In the genomic region with DNA sequence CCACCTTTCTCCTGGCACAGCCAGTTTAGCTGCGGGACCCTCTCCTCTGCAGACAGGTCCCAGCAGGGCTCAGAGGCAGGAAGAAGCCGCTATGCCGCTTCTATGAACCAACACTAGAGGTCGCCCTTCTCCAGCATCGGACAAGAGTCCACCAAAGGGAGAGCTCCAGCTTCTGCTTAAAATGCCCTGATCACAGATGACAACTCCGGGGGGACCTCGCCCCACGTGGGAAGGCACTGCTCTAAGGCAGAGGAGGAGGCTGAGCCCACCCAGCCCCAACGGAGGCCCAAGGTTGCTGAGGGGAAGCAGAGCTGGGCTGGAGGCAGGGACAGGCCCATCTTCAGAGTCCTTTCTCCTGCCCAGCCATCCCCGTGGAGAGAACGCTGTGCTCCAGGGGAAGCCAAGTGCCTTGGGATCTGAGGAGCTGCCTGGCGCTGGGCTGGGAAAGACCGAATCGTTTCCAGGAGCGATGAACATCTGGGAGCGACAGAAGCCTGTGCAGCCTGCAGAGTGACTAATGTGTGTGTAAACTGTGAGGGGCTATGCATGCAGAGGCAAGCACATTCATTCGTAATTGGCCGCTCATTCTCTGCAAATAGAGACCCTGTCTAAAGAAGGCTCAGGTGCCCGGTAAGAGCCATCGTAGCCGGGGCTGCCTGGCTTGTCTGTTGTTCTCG, we compare ENCODE assay signal across 1 cellular context.
A peak's percentile ranks its signal among the peaks of the same experiment; 100 is the strongest.
TF ChIP-seq lines count a peak whose summit lies in the region.

No MANE protein-coding gene starts in this region.

TF ChIP-seq in HepG2, 621 proteins besides CTCF, POLR2A, EP300 and RAD21 (continued from another document and continues in another):
- TF ChIP-seq ZNF564 (CRISPR knock-in tag; IDR thresholded peaks at IDR 0.05) (no peak), IRF2 (CRISPR knock-in tag; IDR thresholded peaks at IDR 0.05) (peak; percentile 24; the same call in 1 of the 2 replicates), KLF9 (CRISPR knock-in tag; IDR thresholded peaks at IDR 0.05; ENCODE audit: low read depth) (no peak), XBP1 (CRISPR knock-in tag; IDR thresholded peaks at IDR 0.05) (no peak), NBN (conservative IDR thresholded peaks at IDR 0.05) (no peak), ZNF510 (CRISPR knock-in tag; IDR thresholded peaks at IDR 0.05; ENCODE audit: low read depth) (no peak), ETV5 (CRISPR knock-in tag; IDR thresholded peaks at IDR 0.05; ENCODE audit: borderline replicate concordance) (0 out of 2 replicates have a peak, but pooled peaks have one; percentile 18), ZNF256 (CRISPR knock-in tag; conservative IDR thresholded peaks at IDR 0.05) (no peak), ZNF432 (CRISPR knock-in tag; IDR thresholded peaks at IDR 0.05; ENCODE audit: borderline replicate concordance) (no peak), ZNF781 (CRISPR knock-in tag; IDR thresholded peaks at IDR 0.05; ENCODE audit: borderline replicate concordance, not compliant biosample characterization) (no peak), ZNF337 (CRISPR knock-in tag; IDR thresholded peaks at IDR 0.05; ENCODE audit: borderline replicate concordance, low read depth) (no peak), ZNF605 (CRISPR knock-in tag; IDR thresholded peaks at IDR 0.05) (peak; percentile 66; the same call in 1 of the 2 replicates), THYN1 (CRISPR knock-in tag; IDR thresholded peaks at IDR 0.05; ENCODE audit: borderline replicate concordance, low read depth) (no peak), PCBP1 (IDR thresholded peaks at IDR 0.05; ENCODE audit: borderline replicate concordance, low read depth, low read length) (no peak), THAP8 (CRISPR knock-in tag; IDR thresholded peaks at IDR 0.05; ENCODE audit: borderline replicate concordance) (no peak), HOXA3 (CRISPR knock-in tag; IDR thresholded peaks at IDR 0.05) (peak; percentile 30; the same call in 1 of the 2 replicates), MEIS1 (CRISPR knock-in tag; IDR thresholded peaks at IDR 0.05; ENCODE audit: borderline replicate concordance) (no peak), TFDP2 (CRISPR knock-in tag; IDR thresholded peaks at IDR 0.05) (no peak), RBFOX2 (IDR thresholded peaks at IDR 0.05; ENCODE audit: low read depth, low read length) (no peak), ZNF260 (CRISPR knock-in tag; IDR thresholded peaks at IDR 0.05; ENCODE audit: borderline replicate concordance, low read depth) (no peak), CENPBD1 (CRISPR knock-in tag; IDR thresholded peaks at IDR 0.05; ENCODE audit: borderline replicate concordance, low read depth) (no peak), ZNF607 (CRISPR knock-in tag; IDR thresholded peaks at IDR 0.05; ENCODE audit: borderline replicate concordance) (no peak), ZBTB25 (CRISPR knock-in tag; IDR thresholded peaks at IDR 0.05) (no peak), ZNF749 (CRISPR knock-in tag; IDR thresholded peaks at IDR 0.05; ENCODE audit: borderline replicate concordance) (no peak), ZNF367 (CRISPR knock-in tag; IDR thresholded peaks at IDR 0.05; ENCODE audit: borderline replicate concordance) (no peak), ELK4 (CRISPR knock-in tag; IDR thresholded peaks at IDR 0.05; ENCODE audit: borderline replicate concordance) (no peak), MED8 (CRISPR knock-in tag; IDR thresholded peaks at IDR 0.05; ENCODE audit: insufficient replicate concordance) (no peak), CBX1 (IDR thresholded peaks at IDR 0.05; ENCODE audit: low read depth) (no peak), SOX5 (CRISPR knock-in tag; IDR thresholded peaks at IDR 0.05; ENCODE audit: borderline replicate concordance) (no peak), ZNF275 (CRISPR knock-in tag; IDR thresholded peaks at IDR 0.05; ENCODE audit: borderline replicate concordance) (no peak), ZNF496 (CRISPR knock-in tag; IDR thresholded peaks at IDR 0.05; ENCODE audit: insufficient replicate concordance) (no peak), MYC (CRISPR knock-in tag; IDR thresholded peaks at IDR 0.05; ENCODE audit: borderline replicate concordance) (peak; percentile 55; the same call in 1 of the 2 replicates), SKI (IDR thresholded peaks at IDR 0.05; ENCODE audit: partially characterized antibody) (no peak), ZNF235 (CRISPR knock-in tag; IDR thresholded peaks at IDR 0.05; ENCODE audit: borderline replicate concordance) (no peak), PAF1 (CRISPR knock-in tag; IDR thresholded peaks at IDR 0.05) (no peak), ZNF10 (CRISPR knock-in tag; IDR thresholded peaks at IDR 0.05; ENCODE audit: borderline replicate concordance, low read depth) (no peak), ZNF619 (CRISPR knock-in tag; IDR thresholded peaks at IDR 0.05) (peak; percentile 63; the same call in 1 of the 2 replicates), ZNF160 (CRISPR knock-in tag; IDR thresholded peaks at IDR 0.05) (no peak), ZNF598 (CRISPR knock-in tag; IDR thresholded peaks at IDR 0.05; ENCODE audit: borderline replicate concordance) (no peak), LCORL (IDR thresholded peaks at IDR 0.05) (no peak), LCORL (CRISPR knock-in tag; IDR thresholded peaks at IDR 0.05) (peak; percentile 61; the same call in 1 of the 2 replicates), FOXO1 (CRISPR knock-in tag; IDR thresholded peaks at IDR 0.05) (no peak), SRSF4 (IDR thresholded peaks at IDR 0.05; ENCODE audit: low read depth, low read length, poor library complexity, severe bottlenecking) (no peak), ZNF292 (CRISPR knock-in tag; IDR thresholded peaks at IDR 0.05; ENCODE audit: borderline replicate concordance, low read depth) (peak; percentile 35; the same call in 1 of the 2 replicates)
- TF ChIP-seq, protein P1, sequence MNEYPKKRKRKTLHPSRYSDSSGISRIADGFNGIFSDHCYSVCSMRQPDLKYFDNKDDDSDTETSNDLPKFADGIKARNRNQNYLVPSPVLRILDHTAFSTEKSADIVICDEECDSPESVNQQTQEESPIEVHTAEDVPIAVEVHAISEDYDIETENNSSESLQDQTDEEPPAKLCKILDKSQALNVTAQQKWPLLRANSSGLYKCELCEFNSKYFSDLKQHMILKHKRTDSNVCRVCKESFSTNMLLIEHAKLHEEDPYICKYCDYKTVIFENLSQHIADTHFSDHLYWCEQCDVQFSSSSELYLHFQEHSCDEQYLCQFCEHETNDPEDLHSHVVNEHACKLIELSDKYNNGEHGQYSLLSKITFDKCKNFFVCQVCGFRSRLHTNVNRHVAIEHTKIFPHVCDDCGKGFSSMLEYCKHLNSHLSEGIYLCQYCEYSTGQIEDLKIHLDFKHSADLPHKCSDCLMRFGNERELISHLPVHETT (CRISPR knock-in tag; conservative IDR thresholded peaks at IDR 0.05): no peak
- TF ChIP-seq, protein P2, sequence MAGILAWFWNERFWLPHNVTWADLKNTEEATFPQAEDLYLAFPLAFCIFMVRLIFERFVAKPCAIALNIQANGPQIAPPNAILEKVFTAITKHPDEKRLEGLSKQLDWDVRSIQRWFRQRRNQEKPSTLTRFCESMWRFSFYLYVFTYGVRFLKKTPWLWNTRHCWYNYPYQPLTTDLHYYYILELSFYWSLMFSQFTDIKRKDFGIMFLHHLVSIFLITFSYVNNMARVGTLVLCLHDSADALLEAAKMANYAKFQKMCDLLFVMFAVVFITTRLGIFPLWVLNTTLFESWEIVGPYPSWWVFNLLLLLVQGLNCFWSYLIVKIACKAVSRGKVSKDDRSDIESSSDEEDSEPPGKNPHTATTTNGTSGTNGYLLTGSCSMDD (CRISPR knock-in tag; IDR thresholded peaks at IDR 0.05): no peak
- TF ChIP-seq, protein P3, sequence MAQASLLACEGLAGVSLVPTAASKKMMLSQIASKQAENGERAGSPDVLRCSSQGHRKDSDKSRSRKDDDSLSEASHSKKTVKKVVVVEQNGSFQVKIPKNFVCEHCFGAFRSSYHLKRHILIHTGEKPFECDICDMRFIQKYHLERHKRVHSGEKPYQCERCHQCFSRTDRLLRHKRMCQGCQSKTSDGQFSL (CRISPR knock-in tag; IDR thresholded peaks at IDR 0.05): no peak
- TF ChIP-seq, protein P4, sequence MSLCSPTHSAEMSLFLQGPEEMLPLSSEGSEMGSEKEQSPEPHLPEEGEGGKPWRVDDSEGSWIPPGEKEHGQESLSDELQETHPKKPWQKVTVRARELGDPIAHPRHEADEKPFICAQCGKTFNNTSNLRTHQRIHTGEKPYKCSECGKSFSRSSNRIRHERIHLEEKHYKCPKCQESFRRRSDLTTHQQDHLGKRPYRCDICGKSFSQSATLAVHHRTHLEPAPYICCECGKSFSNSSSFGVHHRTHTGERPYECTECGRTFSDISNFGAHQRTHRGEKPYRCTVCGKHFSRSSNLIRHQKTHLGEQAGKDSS (CRISPR knock-in tag; IDR thresholded peaks at IDR 0.05; ENCODE audit: borderline replicate concordance, low read depth): no peak; the same call in 1 of the 2 replicates
- TF ChIP-seq, protein P5, sequence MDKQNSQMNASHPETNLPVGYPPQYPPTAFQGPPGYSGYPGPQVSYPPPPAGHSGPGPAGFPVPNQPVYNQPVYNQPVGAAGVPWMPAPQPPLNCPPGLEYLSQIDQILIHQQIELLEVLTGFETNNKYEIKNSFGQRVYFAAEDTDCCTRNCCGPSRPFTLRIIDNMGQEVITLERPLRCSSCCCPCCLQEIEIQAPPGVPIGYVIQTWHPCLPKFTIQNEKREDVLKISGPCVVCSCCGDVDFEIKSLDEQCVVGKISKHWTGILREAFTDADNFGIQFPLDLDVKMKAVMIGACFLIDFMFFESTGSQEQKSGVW (CRISPR knock-in tag; IDR thresholded peaks at IDR 0.05; ENCODE audit: borderline replicate concordance): no peak
- TF ChIP-seq, protein P6, sequence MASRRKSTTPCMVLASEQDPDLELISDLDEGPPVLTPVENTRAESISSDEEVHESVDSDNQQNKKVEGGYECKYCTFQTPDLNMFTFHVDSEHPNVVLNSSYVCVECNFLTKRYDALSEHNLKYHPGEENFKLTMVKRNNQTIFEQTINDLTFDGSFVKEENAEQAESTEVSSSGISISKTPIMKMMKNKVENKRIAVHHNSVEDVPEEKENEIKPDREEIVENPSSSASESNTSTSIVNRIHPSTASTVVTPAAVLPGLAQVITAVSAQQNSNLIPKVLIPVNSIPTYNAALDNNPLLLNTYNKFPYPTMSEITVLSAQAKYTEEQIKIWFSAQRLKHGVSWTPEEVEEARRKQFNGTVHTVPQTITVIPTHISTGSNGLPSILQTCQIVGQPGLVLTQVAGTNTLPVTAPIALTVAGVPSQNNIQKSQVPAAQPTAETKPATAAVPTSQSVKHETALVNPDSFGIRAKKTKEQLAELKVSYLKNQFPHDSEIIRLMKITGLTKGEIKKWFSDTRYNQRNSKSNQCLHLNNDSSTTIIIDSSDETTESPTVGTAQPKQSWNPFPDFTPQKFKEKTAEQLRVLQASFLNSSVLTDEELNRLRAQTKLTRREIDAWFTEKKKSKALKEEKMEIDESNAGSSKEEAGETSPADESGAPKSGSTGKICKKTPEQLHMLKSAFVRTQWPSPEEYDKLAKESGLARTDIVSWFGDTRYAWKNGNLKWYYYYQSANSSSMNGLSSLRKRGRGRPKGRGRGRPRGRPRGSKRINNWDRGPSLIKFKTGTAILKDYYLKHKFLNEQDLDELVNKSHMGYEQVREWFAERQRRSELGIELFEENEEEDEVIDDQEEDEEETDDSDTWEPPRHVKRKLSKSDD (CRISPR knock-in tag; IDR thresholded peaks at IDR 0.05; ENCODE audit: low read depth): peak; percentile 67; the same call in 1 of the 2 replicates
